Comparison of ENCODE assay signal across 10 cellular contexts in genomic region chr11:10898003-10898762, GRCh38. TPM values are rescaled to one million over a fixed set of nuclear protein-coding genes. Genes with fewer than 3 reads are reported as not detected.
DNase-seq lines count a peak whose midpoint lies in the region; ATAC-seq and TF ChIP-seq lines count a peak whose summit lies in the region.
"Had no signal": no experiment of that assay in that cellular context is flagged by ENCODE, and none has a peak within 500 bp of the region (broad histone marks: within the 10 kb centered on the region; RNA-seq: fewer than 3 reads in every experiment).

No MANE protein-coding gene starts in this region.

- H3K4me3 Mint-ChIP-seq in activated T-cell treated with anti-CD3 and anti-CD28 coated beads, Interleukin-2, amount 50 U/mL, for 72 hours, result peak overlapping the region; percentile 16 to 45
- H3K4me3 Mint-ChIP-seq in MCF 10A (ENCODE audit: unreplicated experiment), result peak overlapping the region; percentile 18
- peak overlapping the region in 1 of 10 donors; percentile 2 for H3K4me3 Mint-ChIP-seq in naive thymus-derived CD8-positive, alpha-beta T cell

- H3K9me3 ChIP-seq in muscle layer of duodenum (ENCODE audit: control insufficient read depth in 1 of 2, low read length in 2 of 2) (no peaks in the 10 kb centered on the region), upper lobe of left lung (no peaks in the 10 kb centered on the region)

- 95 to 98% methylated on average over 5 of the region's 5 CpGs for WGBS in upper lobe of left lung, 2 donors

- TF ChIP-seq POLR2A in upper lobe of left lung (IDR thresholded peaks at IDR 0.05), result no peak

- peak overlapping the region; percentile 59 for H3K27ac Mint-ChIP-seq in activated T-cell treated with anti-CD3 and anti-CD28 coated beads, Interleukin-2, amount 50 U/mL, for 72 hours
- H3K27ac Mint-ChIP-seq in MCF 10A (ENCODE audit: low read depth, unreplicated experiment), result peak overlapping the region; percentile 98
- peak overlapping the region in 3 of 10 donors; percentile 26 to 83 (median 38) for H3K27ac Mint-ChIP-seq in naive thymus-derived CD8-positive, alpha-beta T cell

- H3K27me3 Mint-ChIP-seq in activated T-cell treated with anti-CD3 and anti-CD28 coated beads, Interleukin-2, amount 50 U/mL, for 72 hours (ENCODE audit: low read depth), result no peaks in the 10 kb centered on the region
- H3K27me3 Mint-ChIP-seq in MCF 10A (ENCODE audit: insufficient read depth, unreplicated experiment), result no peaks in the 10 kb centered on the region
- peaks cover 0 to 3% (median 0%) of the 10 kb centered on the region in 5 donors for H3K27me3 Mint-ChIP-seq in naive thymus-derived CD8-positive, alpha-beta T cell

- TF ChIP-seq CTCF in MCF 10A (IDR thresholded peaks at IDR 0.05; ENCODE audit: unreplicated experiment) (no peak), upper lobe of left lung (IDR thresholded peaks at IDR 0.05) (no peak)

- POLR2A ChIA-PET in MCF 10A (lab: Yijun Ruan, JAX), result interaction anchor here (0.6 to 12.8 kb wide), 13 partner anchors 9 to 1372 kb away, joined by 3 to 326 read pairs (median 24); partner anchors contain the start of genes EIF4G2 and ZBED5
- POLR2A ChIA-PET in naive thymus-derived CD8-positive, alpha-beta T cell (lab: Charles Lee), result interaction anchor here (0.6 kb wide), 1 partner anchor 46 kb away, joined by 4 read pairs; no protein-coding TSS in a partner anchor

- ATAC-seq in activated T-cell treated with anti-CD3 and anti-CD28 coated beads, Interleukin-2, amount 50 U/mL, for 72 hours (replicated peaks in 1 of 2), result no peak
- no peak for ATAC-seq in upper lobe of left lung (ENCODE audit: low FRiP score in 2 of 2)
- ATAC-seq in naive thymus-derived CD8-positive, alpha-beta T cell, result no peak
- no peak for ATAC-seq in GM19463 (IDR thresholded peaks at IDR 0.05; ENCODE audit: unreplicated experiment)

- CTCF ChIA-PET in MCF 10A (lab: Yijun Ruan, JAX), result interaction anchor here (0.6 to 1.2 kb wide), 6 partner anchors 19 to 945 kb away, joined by 3 to 6 read pairs (median 4); no protein-coding TSS in a partner anchor

- intact Hi-C loops in MCF 10A (cut with micrococcal nuclease), result no loop called here

- peaks cover 31% of the 10 kb centered on the region for H3K4me1 Mint-ChIP-seq in activated T-cell treated with anti-CD3 and anti-CD28 coated beads, Interleukin-2, amount 50 U/mL, for 72 hours (ENCODE audit: low read depth)
- peaks cover 69% of the 10 kb centered on the region for H3K4me1 Mint-ChIP-seq in MCF 10A (ENCODE audit: insufficient read depth, unreplicated experiment)
- H3K4me1 Mint-ChIP-seq in naive thymus-derived CD8-positive, alpha-beta T cell, result peaks cover 0 to 26% (median 9%) of the 10 kb centered on the region in 4 donors

- no peak for DNase-seq in activated T-cell treated with anti-CD3 and anti-CD28 coated beads, Interleukin-2, amount 50 U/mL, for 72 hours
- DNase-seq in activated T-cell treated with anti-CD3 and anti-CD28 coated beads, Interleukin-2, amount 50 U/mL, for 48 hours, result no peak
- DNase-seq in MCF 10A (ENCODE audit: unreplicated experiment), result no peak
- no peak for DNase-seq in upper lobe of left lung
- no peak for DNase-seq in naive thymus-derived CD8-positive, alpha-beta T cell
- DNase-seq in hepatic stellate cell (ENCODE audit: low spot score), result no peak
- DNase-seq: activated gamma-delta T cell, NCI-H1105 had no signal

- no TSS peak for BruUV-seq in MCF 10A (replicated peaks; lab: Mats Ljungman, UMichigan)

- TF ChIP-seq EP300 in upper lobe of left lung (IDR thresholded peaks at IDR 0.05), result no peak

- peaks cover 24% of the 10 kb centered on the region in 2 donors for H3K4me1 ChIP-seq in muscle layer of duodenum (ENCODE audit: control insufficient read depth in 1 of 2, insufficient read depth in 2 of 2, low read length in 2 of 2)
- peaks cover 23 to 41% (median 36%) of the 10 kb centered on the region in 4 donors for H3K4me1 ChIP-seq in upper lobe of left lung

- H3K9me3 Mint-ChIP-seq in activated T-cell treated with anti-CD3 and anti-CD28 coated beads, Interleukin-2, amount 50 U/mL, for 72 hours, result no peaks in the 10 kb centered on the region
- H3K9me3 Mint-ChIP-seq in MCF 10A (ENCODE audit: unreplicated experiment), result no peaks in the 10 kb centered on the region
- no peaks in the 10 kb centered on the region for H3K9me3 Mint-ChIP-seq in naive thymus-derived CD8-positive, alpha-beta T cell

- peak overlapping the region in 1 of 2 donors; percentile 29 for H3K4me3 ChIP-seq in muscle layer of duodenum (ENCODE audit: low read depth in 1 of 2, low read length in 2 of 2)
- H3K4me3 ChIP-seq in upper lobe of left lung, result no peak overlapping the region

- no peaks in the 10 kb centered on the region for H3K27me3 ChIP-seq in muscle layer of duodenum (ENCODE audit: low read depth, low read length)
- H3K27me3 ChIP-seq in upper lobe of left lung, result no peaks in the 10 kb centered on the region

- no peaks in the 10 kb centered on the region for H3K36me3 Mint-ChIP-seq in activated T-cell treated with anti-CD3 and anti-CD28 coated beads, Interleukin-2, amount 50 U/mL, for 72 hours (ENCODE audit: insufficient read depth in 2 of 2)
- H3K36me3 Mint-ChIP-seq in MCF 10A (ENCODE audit: insufficient read depth, unreplicated experiment), result peaks cover 7% of the 10 kb centered on the region
- peaks cover 0 to 3% (median 0%) of the 10 kb centered on the region in 3 donors for H3K36me3 Mint-ChIP-seq in naive thymus-derived CD8-positive, alpha-beta T cell

- H3K36me3 ChIP-seq in muscle layer of duodenum (ENCODE audit: control insufficient read depth in 1 of 2, insufficient read depth in 2 of 2, low read length in 2 of 2) (peaks cover 0 to 10% of the 10 kb centered on the region in 2 donors), upper lobe of left lung (no peaks in the 10 kb centered on the region)

- H3K27ac ChIP-seq in muscle layer of duodenum (ENCODE audit: low read length) (peak overlapping the region; percentile 97), upper lobe of left lung (peak overlapping the region; percentile 87 to 91 (median 89))

RNA-seq across cellular contexts. Expression of gene ZBED5, which starts 40.3 kb away (rescaled TPM):
- total RNA-seq in activated T-cell treated with anti-CD3 and anti-CD28 coated beads, Interleukin-2, amount 50 U/mL, for 72 hours, result 10 to 100 TPM; 46.1 to 46.4 TPM
- total RNA-seq in MCF 10A (2022), result 38.9 and 53.3 TPM in 2 replicates
- total RNA-seq in upper lobe of left lung, result 10 to 100 TPM; 14.4 to 54.6 (median 36.7) TPM
- total RNA-seq in naive thymus-derived CD8-positive, alpha-beta T cell, result 100 to 1,000 TPM; 173 to 175 TPM
- 10 to 100 TPM; 14.6 to 18.6 (median 17.0) TPM for polyA plus RNA-seq in naive thymus-derived CD8-positive, alpha-beta T cell
